In the genomic region with DNA sequence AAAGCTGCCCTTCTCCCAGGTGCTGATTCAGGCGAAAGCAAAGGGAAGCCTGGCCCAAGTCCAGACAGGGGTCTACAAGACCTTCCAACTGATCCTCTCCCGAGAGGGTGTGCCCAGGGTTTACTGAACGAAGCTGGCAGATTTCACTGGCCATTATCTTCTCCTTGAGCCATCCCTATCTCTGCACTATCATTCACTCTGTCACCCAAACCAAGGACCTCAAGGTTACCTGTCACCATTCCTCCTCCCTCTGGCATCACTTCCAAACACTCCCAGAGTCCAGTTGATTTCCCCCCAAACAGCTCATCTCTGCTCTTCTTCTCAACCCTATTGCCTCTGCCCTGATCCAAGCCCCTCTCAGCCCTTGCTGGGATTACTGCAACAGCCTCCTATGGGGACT, we compare ENCODE assay signal across 13 cellular contexts. TPM values are rescaled to one million over a fixed set of nuclear protein-coding genes. Genes with fewer than 3 reads are reported as not detected.
DNase-seq lines count a peak whose midpoint lies in the region; ATAC-seq, FAIRE-seq and TF ChIP-seq lines count a peak whose summit lies in the region.
"Had no signal": no experiment of that assay in that cellular context is flagged by ENCODE, and none has a peak within 500 bp of the region (broad histone marks: within the 10 kb centered on the region; RNA-seq: fewer than 3 reads in every experiment).

No MANE protein-coding gene starts in this region.

- H3K79me2 ChIP-seq in HepG2 (ENCODE audit: insufficient read depth, low read length) = peaks cover 86% of the 10 kb centered on the region

- peaks cover 27% of the 10 kb centered on the region for H3K36me3 Mint-ChIP-seq in activated CD4-positive, alpha-beta T cell treated with anti-CD3 and anti-CD28 coated beads, Interleukin-2, amount 10 ng/mL, durations not matched to agents 7 days and 5 days (ENCODE audit: low read depth)
- H3K36me3 Mint-ChIP-seq in WTC11 = no peaks in the 10 kb centered on the region
- peaks cover 6% of the 10 kb centered on the region for H3K36me3 Mint-ChIP-seq in stimulated activated memory B cell treated with anti-CD40 and anti-IgM and Interleukin-4, amounts not matched to agents 10 μg/mL and 1 μg/mL and 100 μg/mL, for 72 hours

- FAIRE-seq in HepG2 (lab: Jason Lieb, UNC) = no peak
- FAIRE-seq: A204.1 had no signal

- H3K9ac ChIP-seq in HepG2 (ENCODE audit: insufficient read depth, low read depth, low read length) = peak overlapping the region; percentile 47

- no peak for TF ChIP-seq RAD21 in HepG2 (CRISPR knock-in tag; IDR thresholded peaks at IDR 0.05)

- H4K20me1 ChIP-seq in HepG2 (ENCODE audit: insufficient read depth, low read length) = peaks cover 10% of the 10 kb centered on the region

- CTCF ChIA-PET in activated CD4-positive, alpha-beta T cell treated with anti-CD3 and anti-CD28 coated beads, Interleukin-2, amount 10 ng/mL, durations not matched to agents 7 days and 5 days (lab: Charles Lee) = interaction anchor here (1.3 to 1.6 kb wide), 2 partner anchors 31 to 232 kb away, joined by 3 to 5 read pairs; a partner anchor contains a TSS
- CTCF ChIA-PET in WTC11 (lab: Charles Lee) = interaction anchor here (1.6 to 6.4 kb wide), 2 partner anchors 11 to 38 kb away, joined by 7 to 36 read pairs; no protein-coding TSS in a partner anchor
- CTCF ChIA-PET in HepG2 (lab: Yijun Ruan, JAX; ENCODE audit: low intra/inter-chr PET ratio, low total read pairs) = no interaction called here

- no peaks in the 10 kb centered on the region; a peak in 1 of 5 replicates for H3K27me3 ChIP-seq in HepG2 (ENCODE audit: control insufficient read depth in 1 of 2, insufficient read depth in 2 of 2, low read length in 2 of 2)

- POLR2A ChIA-PET in activated CD4-positive, alpha-beta T cell treated with anti-CD3 and anti-CD28 coated beads, Interleukin-2, amount 10 ng/mL, durations not matched to agents 7 days and 5 days (lab: Charles Lee) = no interaction called here
- POLR2A ChIA-PET in WTC11 (lab: Charles Lee) (no interaction called here), HepG2 (lab: Yijun Ruan, JAX) (interaction anchor here (1.6 to 4.1 kb wide), 4 partner anchors 17 to 231 kb away, joined by 3 to 32 read pairs (median 4); a partner anchor contains a TSS)

- peak overlapping the region; percentile 60 for H3K4me2 ChIP-seq in HepG2 (ENCODE audit: low read depth, low read length)

- in situ Hi-C loops in HepG2 (cut with HindIII; ENCODE audit: extremely low pct_ligation_motif_present, low pct_unique_long_range_greater_than_20kb) = no loop called here

- TF ChIP-seq POLR2A in HepG2 (IDR thresholded peaks at IDR 0.05; ENCODE audit: insufficient read depth in 1 of 2, low read depth in 2 of 2, low read length in 2 of 2) = no peak

- H3K4me1 Mint-ChIP-seq in activated CD4-positive, alpha-beta T cell treated with anti-CD3 and anti-CD28 coated beads, Interleukin-2, amount 10 ng/mL, durations not matched to agents 7 days and 5 days = peaks cover 73% of the 10 kb centered on the region
- peaks cover 24% of the 10 kb centered on the region for H3K4me1 Mint-ChIP-seq in WTC11
- H3K4me1 Mint-ChIP-seq in stimulated activated memory B cell treated with anti-CD40 and anti-IgM and Interleukin-4, amounts not matched to agents 10 μg/mL and 1 μg/mL and 100 μg/mL, for 72 hours = peaks cover 67% of the 10 kb centered on the region

- no peak for TF ChIP-seq EP300 in HepG2 (IDR thresholded peaks at IDR 0.05; ENCODE audit: low read depth in 2 of 2, low read length in 2 of 2)
- no peak for TF ChIP-seq EP300 in HepG2 (CRISPR knock-in tag; IDR thresholded peaks at IDR 0.05; ENCODE audit: borderline replicate concordance)

- peak overlapping the region; percentile 75 for H3K27ac ChIP-seq in HepG2 (ENCODE audit: extremely low read length, insufficient read depth, low read length)

- 69% methylated on average over 3 of the region's 3 CpGs for WGBS in HepG2 (ENCODE audit: low lambda C conversion rate)

- DNase-seq in activated CD4-positive, alpha-beta T cell treated with anti-CD3 and anti-CD28 coated beads, Interleukin-2, amount 10 ng/mL, durations not matched to agents 7 days and 5 days = no peak
- DNase-seq in activated CD4-positive, alpha-beta T cell treated with anti-CD3 and anti-CD28 coated beads for 4 hours = no peak
- DNase-seq in WTC11 (ENCODE audit: low spot score) = no peak
- no peak for DNase-seq in HepG2 (ENCODE audit: low spot score)
- DNase-seq in NCI-H146 (lab: John Stamatoyannopoulos, UW) = no peak
- no peak for DNase-seq in activated CD8-positive, alpha-beta memory T cell treated with anti-CD3 and anti-CD28 coated beads for 24 hours
- DNase-seq: cerebellar nuclear complex, DMS 273 treated with DMSO at 0.1 percent for 48 hours, mucosa of descending colon, NCI-H2029 treated with DMSO at 0.1 percent for 48 hours had no signal

- no peak overlapping the region for H3K4me3 Mint-ChIP-seq in activated CD4-positive, alpha-beta T cell treated with anti-CD3 and anti-CD28 coated beads, Interleukin-2, amount 10 ng/mL, durations not matched to agents 7 days and 5 days
- H3K4me3 Mint-ChIP-seq in WTC11 = no peak overlapping the region
- no peak overlapping the region for H3K4me3 Mint-ChIP-seq in stimulated activated memory B cell treated with anti-CD40 and anti-IgM and Interleukin-4, amounts not matched to agents 10 μg/mL and 1 μg/mL and 100 μg/mL, for 72 hours

- peak overlapping the region; percentile 37 for H3K27ac Mint-ChIP-seq in activated CD4-positive, alpha-beta T cell treated with anti-CD3 and anti-CD28 coated beads, Interleukin-2, amount 10 ng/mL, durations not matched to agents 7 days and 5 days
- peak overlapping the region; percentile 38 for H3K27ac Mint-ChIP-seq in WTC11
- peak overlapping the region; percentile 43 for H3K27ac Mint-ChIP-seq in stimulated activated memory B cell treated with anti-CD40 and anti-IgM and Interleukin-4, amounts not matched to agents 10 μg/mL and 1 μg/mL and 100 μg/mL, for 72 hours

- no peak overlapping the region for H3K4me3 ChIP-seq in HepG2 (replicated peaks in 1 of 3; ENCODE audit: insufficient read depth in 1 of 3, low read depth in 2 of 3, low read length in 3 of 3)
- H3K4me3 ChIP-seq: mucosa of descending colon had no signal

- TF ChIP-seq CTCF in WTC11 (IDR thresholded peaks at IDR 0.05) = no peak
- no peak for TF ChIP-seq CTCF in HepG2 (CRISPR knock-in tag; IDR thresholded peaks at IDR 0.05)

- no peaks in the 10 kb centered on the region for H3K9me3 ChIP-seq in HepG2 (ENCODE audit: low read length)
- H3K9me3 ChIP-seq: mucosa of descending colon had no signal

- no peak overlapping the region for H2AFZ ChIP-seq in HepG2 (ENCODE audit: low read length)

- no TSS peak for BruUV-seq in HepG2 (replicated peaks; lab: Mats Ljungman, UMichigan)

- intact Hi-C loops in HepG2 (cut with micrococcal nuclease; ENCODE audit: unreplicated experiment) = loop anchor here (5.0 kb wide), 1 partner anchor 42 kb away; no protein-coding TSS in a partner anchor

- H3K27me3 Mint-ChIP-seq in activated CD4-positive, alpha-beta T cell treated with anti-CD3 and anti-CD28 coated beads, Interleukin-2, amount 10 ng/mL, durations not matched to agents 7 days and 5 days = no peaks in the 10 kb centered on the region
- no peaks in the 10 kb centered on the region for H3K27me3 Mint-ChIP-seq in WTC11 (ENCODE audit: low read depth)
- H3K27me3 Mint-ChIP-seq in stimulated activated memory B cell treated with anti-CD40 and anti-IgM and Interleukin-4, amounts not matched to agents 10 μg/mL and 1 μg/mL and 100 μg/mL, for 72 hours = no peaks in the 10 kb centered on the region

- ATAC-seq in WTC11 (no peak), HepG2 (no peak), HG03520 (IDR thresholded peaks at IDR 0.05; ENCODE audit: unreplicated experiment) (no peak)
- no peak for ATAC-seq in stimulated activated memory B cell treated with anti-CD40 and anti-IgM and Interleukin-4, amounts not matched to agents 10 μg/mL and 1 μg/mL and 100 μg/mL, for 72 hours
- ATAC-seq: mucosa of descending colon had no signal

- peaks cover 6 to 8% of the 10 kb centered on the region in 2 experiments; a peak in 4 of 5 replicates for H3K36me3 ChIP-seq in HepG2 (replicated peaks in 1 of 2; ENCODE audit: control insufficient read depth in 1 of 2, insufficient read depth in 2 of 2, low read length in 2 of 2)

- H3K9me3 Mint-ChIP-seq in activated CD4-positive, alpha-beta T cell treated with anti-CD3 and anti-CD28 coated beads, Interleukin-2, amount 10 ng/mL, durations not matched to agents 7 days and 5 days = no peaks in the 10 kb centered on the region
- no peaks in the 10 kb centered on the region for H3K9me3 Mint-ChIP-seq in WTC11
- no peaks in the 10 kb centered on the region for H3K9me3 Mint-ChIP-seq in stimulated activated memory B cell treated with anti-CD40 and anti-IgM and Interleukin-4, amounts not matched to agents 10 μg/mL and 1 μg/mL and 100 μg/mL, for 72 hours

- H3K4me1 ChIP-seq in HepG2 (ENCODE audit: insufficient read depth, low read length) = peaks cover 77% of the 10 kb centered on the region

RNA-seq across cellular contexts. Expression of a gene that starts 4.9 kb away (rescaled TPM):
- total RNA-seq in activated CD4-positive, alpha-beta T cell treated with anti-CD3 and anti-CD28 coated beads, Interleukin-2, amount 10 ng/mL, durations not matched to agents 7 days and 5 days = 10 to 100 TPM; 53.7 to 59.1 TPM
- total RNA-seq in WTC11 (2021) = 17.8 to 24.7 TPM (median 20.4 TPM) in 3 replicates
- 33.8 and 40.1 TPM in 2 replicates for total RNA-seq in HepG2 (2016; rRNA removed; fragmentation: Illumina TruSeq; extraction: Trizol)
- 24.9 and 25.5 TPM in 2 replicates for total RNA-seq in HepG2 (2016; cell fraction: cytosol; rRNA removed; fragmentation: Illumina TruSeq; extraction: Trizol; ENCODE audit: low read depth)
- total RNA-seq in HepG2 (2016; cell fraction: insoluble cytoplasmic fraction; rRNA removed; fragmentation: Illumina TruSeq; extraction: Trizol) = 32.8 and 34.8 TPM in 2 replicates
- total RNA-seq in HepG2 (2016; cell fraction: membrane; rRNA removed; fragmentation: Illumina TruSeq; extraction: Trizol) = 68.1 and 69.3 TPM in 2 replicates
- 19.0 and 20.3 TPM in 2 replicates for total RNA-seq in HepG2 (2016; cell fraction: nucleus; rRNA removed; fragmentation: Illumina TruSeq; extraction: Trizol)
- polyA plus RNA-seq in HepG2 (2011; rRNA removed) = 35.1 and 49.2 TPM in 2 replicates
- 30.7 and 33.6 TPM in 2 replicates for polyA plus RNA-seq in HepG2 (2011; cell fraction: cytosol; rRNA removed)
- 35.7 and 39.3 TPM in 2 replicates for polyA plus RNA-seq in HepG2 (2011; cell fraction: nucleus; rRNA removed)
- 32.0 and 37.7 TPM in 2 replicates for polyA plus RNA-seq in HepG2 (2012)
- polyA plus RNA-seq in HepG2 (2016; cell fraction: cytosol; fragmentation: Illumina TruSeq; extraction: Trizol; ENCODE audit: low read depth) = 28.6 and 31.6 TPM in 2 replicates
- polyA plus RNA-seq in HepG2 (2016; cell fraction: insoluble cytoplasmic fraction; fragmentation: Illumina TruSeq; extraction: Trizol; ENCODE audit: low read depth) = 42.6 and 52.9 TPM in 2 replicates
- polyA plus RNA-seq in HepG2 (2016; cell fraction: membrane; fragmentation: Illumina TruSeq; extraction: Trizol; ENCODE audit: low read depth) = 71.6 and 77.6 TPM in 2 replicates
- polyA plus RNA-seq in HepG2 (2016; cell fraction: nucleus; fragmentation: Illumina TruSeq; extraction: Trizol; ENCODE audit: insufficient read depth, low read depth) = 39.8 and 45.0 TPM in 2 replicates
- 14.8 and 47.6 TPM in 2 replicates for polyA minus RNA-seq in HepG2 (2011; rRNA and poly(A)+ RNA removed; ENCODE audit: low replicate concordance)
- polyA minus RNA-seq in HepG2 (2011; cell fraction: cytosol; rRNA and poly(A)+ RNA removed) = 15.3 and 21.4 TPM in 2 replicates
- 8.6 and 8.8 TPM in 2 replicates for polyA minus RNA-seq in HepG2 (2011; cell fraction: nucleus; rRNA and poly(A)+ RNA removed)

RNA-seq across cellular contexts. Expression of a gene that starts 16.9 kb away (rescaled TPM):
- 10 to 100 TPM; 39.3 to 39.4 TPM for total RNA-seq in activated CD4-positive, alpha-beta T cell treated with anti-CD3 and anti-CD28 coated beads, Interleukin-2, amount 10 ng/mL, durations not matched to agents 7 days and 5 days
- total RNA-seq in WTC11 (2021) = 49.1 to 56.3 TPM (median 49.3 TPM) in 3 replicates
- total RNA-seq in HepG2 (2016; rRNA removed; fragmentation: Illumina TruSeq; extraction: Trizol) = 14.0 and 17.0 TPM in 2 replicates
- total RNA-seq in HepG2 (2016; cell fraction: cytosol; rRNA removed; fragmentation: Illumina TruSeq; extraction: Trizol; ENCODE audit: low read depth) = 56.5 and 60.8 TPM in 2 replicates
- total RNA-seq in HepG2 (2016; cell fraction: insoluble cytoplasmic fraction; rRNA removed; fragmentation: Illumina TruSeq; extraction: Trizol) = 14.8 TPM in 2 replicates
- total RNA-seq in HepG2 (2016; cell fraction: membrane; rRNA removed; fragmentation: Illumina TruSeq; extraction: Trizol) = 50.9 and 52.1 TPM in 2 replicates
- total RNA-seq in HepG2 (2016; cell fraction: nucleus; rRNA removed; fragmentation: Illumina TruSeq; extraction: Trizol) = 6.1 and 9.2 TPM in 2 replicates
- polyA plus RNA-seq in HepG2 (2011; rRNA removed) = 52.0 and 61.6 TPM in 2 replicates
- 52.4 and 63.1 TPM in 2 replicates for polyA plus RNA-seq in HepG2 (2011; cell fraction: cytosol; rRNA removed)
- polyA plus RNA-seq in HepG2 (2011; cell fraction: nucleus; rRNA removed) = 18.3 and 21.3 TPM in 2 replicates
- 22.5 and 35.0 TPM in 2 replicates for polyA plus RNA-seq in HepG2 (2012)
- 247 and 272 TPM in 2 replicates for polyA plus RNA-seq in HepG2 (2016; cell fraction: cytosol; fragmentation: Illumina TruSeq; extraction: Trizol; ENCODE audit: low read depth)
- polyA plus RNA-seq in HepG2 (2016; cell fraction: insoluble cytoplasmic fraction; fragmentation: Illumina TruSeq; extraction: Trizol; ENCODE audit: low read depth) = 57.9 and 60.5 TPM in 2 replicates
- polyA plus RNA-seq in HepG2 (2016; cell fraction: membrane; fragmentation: Illumina TruSeq; extraction: Trizol; ENCODE audit: low read depth) = 158 and 176 TPM in 2 replicates
- 38.1 and 40.1 TPM in 2 replicates for polyA plus RNA-seq in HepG2 (2016; cell fraction: nucleus; fragmentation: Illumina TruSeq; extraction: Trizol; ENCODE audit: insufficient read depth, low read depth)
- 38.9 and 99.2 TPM in 2 replicates for polyA minus RNA-seq in HepG2 (2011; rRNA and poly(A)+ RNA removed; ENCODE audit: low replicate concordance)
- 11.0 and 14.3 TPM in 2 replicates for polyA minus RNA-seq in HepG2 (2011; cell fraction: cytosol; rRNA and poly(A)+ RNA removed)
- 9.0 and 11.3 TPM in 2 replicates for polyA minus RNA-seq in HepG2 (2011; cell fraction: nucleus; rRNA and poly(A)+ RNA removed)

RNA-seq across cellular contexts. Expression of a gene that starts 57.3 kb away (rescaled TPM):
- total RNA-seq in activated CD4-positive, alpha-beta T cell treated with anti-CD3 and anti-CD28 coated beads, Interleukin-2, amount 10 ng/mL, durations not matched to agents 7 days and 5 days = 1 to 10 TPM; 7.3 to 9.3 TPM
- total RNA-seq in WTC11 (2021) = 32.0 to 45.2 TPM (median 41.5 TPM) in 3 replicates
- 3.8 and 6.6 TPM in 2 replicates for total RNA-seq in HepG2 (2016; rRNA removed; fragmentation: Illumina TruSeq; extraction: Trizol)
- 17.4 and 24.0 TPM in 2 replicates for total RNA-seq in HepG2 (2016; cell fraction: cytosol; rRNA removed; fragmentation: Illumina TruSeq; extraction: Trizol; ENCODE audit: low read depth)
- 5.1 and 5.9 TPM in 2 replicates for total RNA-seq in HepG2 (2016; cell fraction: insoluble cytoplasmic fraction; rRNA removed; fragmentation: Illumina TruSeq; extraction: Trizol)
- 15.5 and 17.9 TPM in 2 replicates for total RNA-seq in HepG2 (2016; cell fraction: membrane; rRNA removed; fragmentation: Illumina TruSeq; extraction: Trizol)
- 2.5 and 2.7 TPM in 2 replicates for total RNA-seq in HepG2 (2016; cell fraction: nucleus; rRNA removed; fragmentation: Illumina TruSeq; extraction: Trizol)
- polyA plus RNA-seq in HepG2 (2011; rRNA removed) = 3.9 and 5.8 TPM in 2 replicates
- polyA plus RNA-seq in HepG2 (2011; cell fraction: cytosol; rRNA removed) = 4.7 and 13.2 TPM in 2 replicates
- 7.5 and 8.1 TPM in 2 replicates for polyA plus RNA-seq in HepG2 (2011; cell fraction: nucleus; rRNA removed)
- polyA plus RNA-seq in HepG2 (2012) = 2.8 and 7.2 TPM in 2 replicates
- 17.5 and 21.2 TPM in 2 replicates for polyA plus RNA-seq in HepG2 (2016; cell fraction: cytosol; fragmentation: Illumina TruSeq; extraction: Trizol; ENCODE audit: low read depth)
- polyA plus RNA-seq in HepG2 (2016; cell fraction: insoluble cytoplasmic fraction; fragmentation: Illumina TruSeq; extraction: Trizol; ENCODE audit: low read depth) = 3.5 and 4.8 TPM in 2 replicates
- polyA plus RNA-seq in HepG2 (2016; cell fraction: membrane; fragmentation: Illumina TruSeq; extraction: Trizol; ENCODE audit: low read depth) = 12.3 and 13.6 TPM in 2 replicates
- 5.0 and 5.9 TPM in 2 replicates for polyA plus RNA-seq in HepG2 (2016; cell fraction: nucleus; fragmentation: Illumina TruSeq; extraction: Trizol; ENCODE audit: insufficient read depth, low read depth)
- polyA minus RNA-seq in HepG2 (2011; rRNA and poly(A)+ RNA removed; ENCODE audit: low replicate concordance) = 1.2 and 5.8 TPM in 2 replicates
- 2.5 and 3.6 TPM in 2 replicates for polyA minus RNA-seq in HepG2 (2011; cell fraction: cytosol; rRNA and poly(A)+ RNA removed)
- 0.50 and 0.90 TPM in 2 replicates for polyA minus RNA-seq in HepG2 (2011; cell fraction: nucleus; rRNA and poly(A)+ RNA removed)
